ENCODE assay signal across 11 cellular contexts in the genomic region with DNA sequence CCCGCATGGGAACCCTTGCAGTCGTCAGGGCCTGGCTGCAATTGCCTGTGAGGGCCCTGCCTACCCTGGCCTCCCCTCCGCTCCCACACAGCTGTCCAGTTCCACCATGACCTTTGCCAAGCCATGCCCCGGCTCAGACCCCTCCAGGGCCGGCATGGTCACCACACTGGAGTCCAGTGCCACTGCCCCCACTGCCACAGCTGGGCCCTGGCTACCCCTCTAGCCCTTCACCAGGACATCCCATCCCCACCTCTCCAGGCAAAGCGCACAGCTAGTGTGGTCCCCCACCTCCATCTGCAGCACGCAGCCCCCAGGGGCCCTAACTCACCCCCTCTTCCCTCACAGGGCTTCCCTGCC.
DNase-seq lines count a peak whose midpoint lies in the region; ATAC-seq, FAIRE-seq and TF ChIP-seq lines count a peak whose summit lies in the region.
"Had no signal": no experiment of that assay in that cellular context is flagged by ENCODE, and none has a peak within 500 bp of the region (broad histone marks: within the 10 kb centered on the region; RNA-seq: fewer than 3 reads in every experiment).

No MANE protein-coding gene starts in this region.

- no TSS peak for BruUV-seq in IMR-90 (replicated peaks; lab: Mats Ljungman, UMichigan)

- H3K9ac ChIP-seq in IMR-90 (ENCODE audit: low read depth, low read length) (no peak overlapping the region), neuronal stem cell (ENCODE audit: low read depth, low read length, poor library complexity) (no peak overlapping the region)

- H2BK120ac ChIP-seq in IMR-90 (ENCODE audit: low read depth, low read length) (no peak overlapping the region), neuronal stem cell (ENCODE audit: low read depth, low read length) (no peak overlapping the region)

- H2BK15ac ChIP-seq in IMR-90 (ENCODE audit: low read depth, low read length) (no peak overlapping the region), neuronal stem cell (ENCODE audit: low read length) (peak overlapping the region; percentile 96)

- TF ChIP-seq CTCF in CD14-positive monocyte (IDR thresholded peaks at IDR 0.05) (no peak), IMR-90 (conservative IDR thresholded peaks at IDR 0.05; ENCODE audit: low read depth, low read length) (no peak), coronary artery (IDR thresholded peaks at IDR 0.05) (no peak)

- no peak overlapping the region for H2AK9ac ChIP-seq in IMR-90 (replicated peaks; ENCODE audit: low read depth, low read length, poor library complexity)

- H2BK5ac ChIP-seq in IMR-90 (ENCODE audit: low read depth, low read length, poor library complexity, severe bottlenecking), result no peak overlapping the region
- H2BK5ac ChIP-seq in neuronal stem cell (ENCODE audit: low read length), result peak overlapping the region; percentile 72

- H4K91ac ChIP-seq in IMR-90 (ENCODE audit: insufficient read depth, low read depth, low read length), result no peak overlapping the region
- H4K91ac ChIP-seq in neuronal stem cell (ENCODE audit: low read depth, low read length, poor library complexity), result no peak overlapping the region

- H3K9me3 Mint-ChIP-seq in CD14-positive monocyte, result no peaks in the 10 kb centered on the region
- H3K9me3 Mint-ChIP-seq: effector memory CD8-positive, alpha-beta T cell; T-helper 2 cell treated with Interferon-gamma antibody and Interleukin-4, amounts not matched to agents 5 μg/mL and 100 μg/mL, for 36 hours had no signal

- H3K36me3 Mint-ChIP-seq in CD14-positive monocyte, result no peaks in the 10 kb centered on the region

- intact Hi-C loops in CD14-positive monocyte (cut with micrococcal nuclease) (loop anchor here in 1 of 2 donors (10.0 kb wide), 1 partner anchor 154 kb away; no protein-coding TSS in a partner anchor), IMR-90 (cut with micrococcal nuclease) (loop anchor here (1.0 kb wide), 1 partner anchor 157 kb away; no protein-coding TSS in a partner anchor)

- FAIRE-seq in urothelium cell line (lab: Jason Lieb, UNC), result no peak

- WGBS in IMR-90 (ENCODE audit: extremely low coverage in 2 of 2, insufficient read length in 1 of 2), 2 experiments, result no CpG with 5 or more reads among the region's 7 CpGs
- no CpG with 5 or more reads among the region's 7 CpGs for WGBS in neuronal stem cell (ENCODE audit: extremely low coverage in 2 of 2, insufficient read length in 2 of 2, insufficient replicate concordance in 1 of 2), 2 donors

- H3K4ac ChIP-seq in IMR-90 (ENCODE audit: low read depth, low read length) (no peak overlapping the region; the same call in 1 of the 2 replicates), neuronal stem cell (ENCODE audit: low read length) (peak overlapping the region; percentile 53)

- peak overlapping the region; percentile 79; the same call in 1 of the 2 replicates for H2AK5ac ChIP-seq in IMR-90 (ENCODE audit: low read depth, low read length)
- H2AK5ac ChIP-seq in neuronal stem cell (ENCODE audit: low read depth, low read length), result peak overlapping the region; percentile 86

- no peaks in the 10 kb centered on the region for H3K36me3 ChIP-seq in IMR-90 (ENCODE audit: control insufficient read depth, insufficient read depth, low read length)
- H3K36me3 ChIP-seq in neuronal stem cell (replicated peaks in 1 of 2; ENCODE audit: control insufficient read depth in 2 of 2, insufficient read depth in 2 of 2, low read length in 2 of 2), result no peaks in the 10 kb centered on the region

- H3K14ac ChIP-seq in IMR-90 (replicated peaks; ENCODE audit: low read depth, low read length) (no peak overlapping the region), neuronal stem cell (ENCODE audit: low read length) (no peak overlapping the region)

- H3K18ac ChIP-seq in IMR-90 (ENCODE audit: low read depth, low read length) (no peak overlapping the region), neuronal stem cell (ENCODE audit: low read length) (peak overlapping the region; percentile 83)

- H3K27ac ChIP-seq in IMR-90 (ENCODE audit: insufficient read depth, low read length), result no peak overlapping the region
- no peak overlapping the region for H3K27ac ChIP-seq in coronary artery
- no peak overlapping the region for H3K27ac ChIP-seq in neuronal stem cell (replicated peaks; ENCODE audit: low read length)

- H2BK20ac ChIP-seq in IMR-90 (ENCODE audit: low read depth, low read length), result no peak overlapping the region

- H3K9me3 ChIP-seq in IMR-90 (ENCODE audit: control insufficient read depth, insufficient read depth, low read length), result no peaks in the 10 kb centered on the region
- H3K9me3 ChIP-seq in neuronal stem cell (replicated peaks in 1 of 2; ENCODE audit: control insufficient read depth in 2 of 2, insufficient read depth in 1 of 2, low read depth in 1 of 2, low read length in 2 of 2), result peaks cover 0 to 10% of the 10 kb centered on the region in 2 donors

- no peak overlapping the region for H3K4me3 ChIP-seq in IMR-90 (ENCODE audit: insufficient read depth, low read depth, low read length)
- H3K4me3 ChIP-seq in coronary artery, result no peak overlapping the region
- no peak overlapping the region for H3K4me3 ChIP-seq in neuronal stem cell (ENCODE audit: low read length in 2 of 2)

- H3K4me1 ChIP-seq in IMR-90 (ENCODE audit: control insufficient read depth, insufficient read depth, low read length) (peaks cover 12% of the 10 kb centered on the region), neuronal stem cell (ENCODE audit: control insufficient read depth in 2 of 2, insufficient read depth in 1 of 2, low read depth in 1 of 2, low read length in 2 of 2) (peaks cover 9 to 15% of the 10 kb centered on the region in 2 donors)

- CTCF ChIA-PET in IMR-90 (lab: Yijun Ruan, JAX), result no interaction called here

- in situ Hi-C loops in IMR-90 (cut with MboI; ENCODE audit: low sequenced_read_pairs), result no loop called here

- H2BK12ac ChIP-seq in neuronal stem cell (ENCODE audit: low read length), result peak overlapping the region; percentile 82

- dilution Hi-C loops in IMR-90 (cut with HindIII; ENCODE audit: low sequenced_read_pairs, unreplicated experiment), result no loop called here

- TF ChIP-seq POLR2A in IMR-90 (IDR thresholded peaks at IDR 0.05; ENCODE audit: low read depth, low read length), result no peak

- peaks cover 15% of the 10 kb centered on the region for H3K9me1 ChIP-seq in IMR-90 (ENCODE audit: insufficient read depth, low read length)

- no peak overlapping the region for H2AFZ ChIP-seq in IMR-90 (replicated peaks; ENCODE audit: low read length, poor library complexity)
- H2AFZ ChIP-seq in neuronal stem cell (ENCODE audit: low read length), result no peak overlapping the region

- H3K4me1 Mint-ChIP-seq in CD14-positive monocyte, result peaks cover 14% of the 10 kb centered on the region

- no peaks in the 10 kb centered on the region; the same call in 1 of the 2 replicates for H3K27me3 ChIP-seq in IMR-90 (ENCODE audit: control insufficient read depth, insufficient read depth, low read length)
- peaks cover 0 to 2% (median 0%) of the 10 kb centered on the region in 3 experiments for H3K27me3 ChIP-seq in neuronal stem cell (ENCODE audit: control insufficient read depth in 3 of 3, insufficient read depth in 3 of 3, low read depth in 1 of 3, low read length in 3 of 3)

- H3K27me3 Mint-ChIP-seq in CD14-positive monocyte (ENCODE audit: low read depth in 3 of 3), result peaks cover 4 to 7% (median 4%) of the 10 kb centered on the region in 3 donors

- H3K27ac Mint-ChIP-seq in CD14-positive monocyte, result no peak overlapping the region
- H3K27ac Mint-ChIP-seq: effector memory CD8-positive, alpha-beta T cell; T-helper 2 cell treated with Interferon-gamma antibody and Interleukin-4, amounts not matched to agents 5 μg/mL and 100 μg/mL, for 36 hours had no signal

- no peak overlapping the region for H3K4me2 ChIP-seq in IMR-90 (ENCODE audit: low read depth, low read length)
- H3K4me2 ChIP-seq in neuronal stem cell (ENCODE audit: insufficient read depth, low read length, poor library complexity, severe bottlenecking), result peak overlapping the region; percentile 11

- no peak overlapping the region for H3K56ac ChIP-seq in IMR-90 (ENCODE audit: extremely low read depth, insufficient read depth, low read length)

- H4K8ac ChIP-seq in IMR-90 (ENCODE audit: low read depth in 2 of 2, low read length in 2 of 2), result no peak overlapping the region
- no peak overlapping the region for H4K8ac ChIP-seq in neuronal stem cell (ENCODE audit: low read depth, low read length)

- peak; percentile 30 for DNase-seq in CD14-positive monocyte (ENCODE audit: low spot score)
- DNase-seq in IMR-90, result no peak
- DNase-seq in coronary artery (ENCODE audit: low spot score), result peak; percentile 64
- no peak for DNase-seq in neuronal stem cell (ENCODE audit: low spot score)
- no peak for DNase-seq in NCI-H446 treated with DMSO at 0.1 percent for 48 hours (lab: John Stamatoyannopoulos, UW)
- no peak for DNase-seq in NOMO-1 treated with dmso at 0.1 percent for 144 hours (lab: John Stamatoyannopoulos, UW; ENCODE audit: unreplicated experiment)
- DNase-seq in urothelium cell line (ENCODE audit: low spot score), result no peak
- no peak for DNase-seq in middle frontal gyrus (ENCODE audit: extremely low spot score, low spot score)
- DNase-seq: NCI-H1436 treated with DMSO at 0.1 percent for 48 hours had no signal

- TF ChIP-seq RAD21 in IMR-90 (IDR thresholded peaks at IDR 0.05; ENCODE audit: low read length), result no peak

- no peak for ATAC-seq in IMR-90 (ENCODE audit: low read depth)

- no peak overlapping the region for H3K4me3 Mint-ChIP-seq in CD14-positive monocyte
- H3K4me3 Mint-ChIP-seq: effector memory CD8-positive, alpha-beta T cell; T-helper 2 cell treated with Interferon-gamma antibody and Interleukin-4, amounts not matched to agents 5 μg/mL and 100 μg/mL, for 36 hours had no signal

- H4K20me1 ChIP-seq in IMR-90 (ENCODE audit: insufficient read depth, low read length), result no peaks in the 10 kb centered on the region; the same call in 1 of the 2 replicates

- H3K79me1 ChIP-seq in IMR-90 (ENCODE audit: low read depth in 1 of 2, low read length in 2 of 2), result peaks cover 0 to 2% of the 10 kb centered on the region in 2 experiments; a peak in 1 of 4 replicates
- H3K79me1 ChIP-seq in neuronal stem cell (ENCODE audit: low read depth, low read length), result no peaks in the 10 kb centered on the region

- POLR2A ChIA-PET in IMR-90 (lab: Charles Lee; ENCODE audit: unreplicated experiment), result interaction anchor here (0.6 kb wide), 1 partner anchor 11 kb away, joined by 3 read pairs; no protein-coding TSS in a partner anchor

- H4K5ac ChIP-seq in IMR-90 (ENCODE audit: low read depth, low read length), result no peak overlapping the region

- no peak overlapping the region for H3K23ac ChIP-seq in IMR-90 (ENCODE audit: low read depth, low read length)
- peak overlapping the region; percentile 93 for H3K23ac ChIP-seq in neuronal stem cell (ENCODE audit: low read depth, low read length, poor library complexity)

TF ChIP-seq in IMR-90, 13 proteins besides CTCF, POLR2A, EP300 and RAD21 (continues in another document):
- TF ChIP-seq MAZ (IDR thresholded peaks at IDR 0.05; ENCODE audit: borderline replicate concordance, low read depth, low read length) (no peak), CHD1 (IDR thresholded peaks at IDR 0.05; ENCODE audit: low read depth, low read length) (no peak), CEBPB (IDR thresholded peaks at IDR 0.05; ENCODE audit: low read depth, low read length) (no peak)

Comparison
In these comparisons a context has a peak if more than half of its experiments do, and no peak if none do; other contexts are left out.
1. DNase-seq: peak in CD14-positive monocyte (single experiment) and coronary artery (single experiment); none in IMR-90 (single experiment), neuronal stem cell (single experiment), NCI-H446 treated with DMSO at 0.1 percent for 48 hours (single experiment), NOMO-1 treated with dmso at 0.1 percent for 144 hours (single experiment), urothelium cell line (single experiment) and middle frontal gyrus (single experiment).